10 cellular contexts compared by ENCODE assay signal in genomic region chr2:192195548-192196418, GRCh38. TPM values are rescaled to one million over a fixed set of nuclear protein-coding genes. Genes with fewer than 3 reads are reported as not detected.
DNase-seq lines count a peak whose midpoint lies in the region; ATAC-seq, FAIRE-seq and TF ChIP-seq lines count a peak whose summit lies in the region.
"Had no signal": no experiment of that assay in that cellular context is flagged by ENCODE, and none has a peak within 500 bp of the region (broad histone marks: within the 10 kb centered on the region; RNA-seq: fewer than 3 reads in every experiment).

No MANE protein-coding gene starts in this region.

- no peak for TF ChIP-seq CTCF in adrenal gland (IDR thresholded peaks at IDR 0.05)
- TF ChIP-seq CTCF in pancreas (IDR thresholded peaks at IDR 0.05) = no peak

- FAIRE-seq in pancreas (lab: Jason Lieb, UNC) = no peak
- FAIRE-seq: colon, GM18507 had no signal

- DNase-seq in stimulated activated CD4-positive, alpha-beta T cell treated with anti-CD3 and anti-CD28 coated beads, Interleukin-15, amount 100 ng/mL, for 24 hours = peak; percentile 14
- DNase-seq in stimulated activated CD4-positive, alpha-beta T cell treated with anti-CD3 and anti-CD28 coated beads, Interleukin-4, amount 100 ng/mL, for 24 hours = no peak
- DNase-seq in HuH-7 (ENCODE audit: low spot score) = peak; percentile 28
- peak; percentile 7 to 47 (median 16) for DNase-seq in adrenal gland
- DNase-seq in left cardiac atrium = peak; percentile 27
- DNase-seq in pancreas = peak in 4 of 6 donors; percentile 7 to 60 (median 34)
- no peak for DNase-seq in COR-L47 (lab: John Stamatoyannopoulos, UW)

- H3K36me3 ChIP-seq in adrenal gland (replicated peaks in 1 of 2) (no peaks in the 10 kb centered on the region), pancreas (no peaks in the 10 kb centered on the region)

- TF ChIP-seq POLR2A in adrenal gland (IDR thresholded peaks at IDR 0.05) = no peak
- no peak for TF ChIP-seq POLR2A in GM18505 (IDR thresholded peaks at IDR 0.05; ENCODE audit: borderline replicate concordance, extremely low read depth, insufficient read depth, insufficient read length)

- H3K9me3 ChIP-seq in adrenal gland (replicated peaks in 1 of 3) (no peaks in the 10 kb centered on the region), pancreas (no peaks in the 10 kb centered on the region)

- H3K27me3 ChIP-seq in adrenal gland (peaks cover 52% of the 10 kb centered on the region), pancreas (peaks cover 8 to 29% (median 14%) of the 10 kb centered on the region in 4 donors)

- peak; percentile 32 to 36 for ATAC-seq in left cardiac atrium
- peak in 3 of 4 donors; percentile 49 to 55 (median 50) for ATAC-seq in pancreas
- no peak for ATAC-seq in GM18505 (IDR thresholded peaks at IDR 0.05; ENCODE audit: unreplicated experiment)

- peaks cover 22 to 24% of the 10 kb centered on the region in 2 donors for H3K4me1 ChIP-seq in adrenal gland (replicated peaks in 1 of 2)
- peaks cover 0 to 20% (median 11%) of the 10 kb centered on the region in 3 donors for H3K4me1 ChIP-seq in pancreas

- peak overlapping the region in 2 of 4 donors; percentile 20 to 63 for H3K4me3 ChIP-seq in adrenal gland
- peak overlapping the region in 3 of 4 donors; percentile 1 to 39 (median 26) for H3K4me3 ChIP-seq in pancreas

- WGBS in adrenal gland, 4 donors = 2 to 3% (median 2%) methylated on average over 33 to 44 of the region's 44 CpGs
- WGBS in pancreas, 2 donors = 2% methylated on average over 44 of the region's 44 CpGs

- intact Hi-C loops in adrenal gland (cut with DNase I) = no loop called here
- intact Hi-C loops in left cardiac atrium (cut with DNase I) = no loop called here
- intact Hi-C loops in pancreas (cut with DNase I) = no loop called here

- H3K27ac ChIP-seq in adrenal gland (no peak overlapping the region), pancreas (no peak overlapping the region)

RNA-seq across cellular contexts. Expression of gene TMEFF2, which starts 1.1 kb away (rescaled TPM):
- total RNA-seq in adrenal gland (1 to 10 TPM in 2 of 8 donors, under 1 TPM in 4, not detected in 2; 0.16 to 2.7 (median 0.51) TPM), left cardiac atrium (under 1 TPM; 0.08 to 0.47 TPM), pancreas (under 1 TPM in 1 of 6 donors, not detected in 5; 0.75 TPM)
- polyA plus RNA-seq in adrenal gland (under 1 TPM; 0.40 to 0.93 (median 0.51) TPM), pancreas (under 1 TPM in 1 of 2 donors, not detected in 1; 0.05 TPM)

Comparison
In these comparisons a context has a peak if more than half of its experiments do, and no peak if none do; other contexts are left out.
1. DNase-seq: peak in stimulated activated CD4-positive, alpha-beta T cell treated with anti-CD3 and anti-CD28 coated beads, Interleukin-15, amount 100 ng/mL, for 24 hours (single experiment), HuH-7 (single experiment), adrenal gland (7 of 7), left cardiac atrium (single experiment) and pancreas (4 of 6); none in stimulated activated CD4-positive, alpha-beta T cell treated with anti-CD3 and anti-CD28 coated beads, Interleukin-4, amount 100 ng/mL, for 24 hours (single experiment) and COR-L47 (single experiment).